11 cellular contexts compared by ENCODE assay signal in the genomic region with DNA sequence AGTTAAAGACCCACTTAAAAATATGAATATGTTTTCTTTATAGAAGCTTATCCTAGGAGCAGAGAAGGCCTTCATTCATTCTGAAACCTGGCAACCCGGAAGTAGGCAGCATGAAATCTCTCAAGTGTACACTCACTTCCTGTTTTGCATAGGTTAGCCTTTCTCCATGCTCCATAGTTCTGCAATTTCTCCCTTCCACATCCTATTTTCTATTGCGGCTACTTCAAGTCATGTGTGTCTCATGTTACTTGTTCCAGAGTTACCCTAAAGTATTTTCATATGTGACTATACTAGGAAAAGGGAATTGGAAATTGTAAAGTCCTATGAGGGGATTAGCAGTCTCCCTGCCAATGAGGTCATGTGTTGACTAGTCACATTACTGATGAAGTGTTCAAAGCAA.
DNase-seq lines count a peak whose midpoint lies in the region; ATAC-seq and TF ChIP-seq lines count a peak whose summit lies in the region.
"Had no signal": no experiment of that assay in that cellular context is flagged by ENCODE, and none has a peak within 500 bp of the region (broad histone marks: within the 10 kb centered on the region; RNA-seq: fewer than 3 reads in every experiment).

No MANE protein-coding gene starts in this region.

- H3K4me3 Mint-ChIP-seq in endodermal cell, result no peak overlapping the region
- H3K4me3 Mint-ChIP-seq: activated CD4-positive, alpha-beta T cell treated with anti-CD3 and anti-CD28 coated beads, Interleukin-2, amount 10 ng/mL, durations not matched to agents 7 days and 5 days had no signal

- 45 to 62% methylated on average over 2 of the region's 2 CpGs for WGBS in esophagus squamous epithelium, 2 donors
- WGBS in endodermal cell (ENCODE audit: insufficient coverage in 1 of 2, insufficient read length in 1 of 2), 2 experiments, result 96 to 100% methylated on average over 1 to 2 of the region's 2 CpGs

- TF ChIP-seq CTCF in A673 (conservative IDR thresholded peaks at IDR 0.05; ENCODE audit: low read depth, low read length) (no peak), esophagus squamous epithelium (IDR thresholded peaks at IDR 0.05) (no peak), endodermal cell (conservative IDR thresholded peaks at IDR 0.05) (no peak)

- no peaks in the 10 kb centered on the region for H3K36me3 Mint-ChIP-seq in endodermal cell (ENCODE audit: low read depth)
- H3K36me3 Mint-ChIP-seq: activated naive CD4-positive, alpha-beta T cell treated with anti-CD3 and anti-CD28 coated beads, Interleukin-2, amount 50 U/mL, for 72 hours had no signal

- no peaks in the 10 kb centered on the region for H3K36me3 ChIP-seq in A673 (ENCODE audit: insufficient read depth, low read length, poor library complexity, severe bottlenecking)
- no peaks in the 10 kb centered on the region for H3K36me3 ChIP-seq in esophagus squamous epithelium
- H3K36me3 ChIP-seq in endodermal cell (ENCODE audit: control insufficient read depth, insufficient read depth, low read length), result no peaks in the 10 kb centered on the region

- H3K4me3 ChIP-seq in A673 (ENCODE audit: low read depth, low read length, poor library complexity, severe bottlenecking) (no peak overlapping the region), esophagus squamous epithelium (no peak overlapping the region), endodermal cell (ENCODE audit: low read length) (no peak overlapping the region)

- H3K4me1 ChIP-seq in A673 (ENCODE audit: insufficient read depth, low read length, poor library complexity, severe bottlenecking), result peaks cover 41% of the 10 kb centered on the region
- H3K4me1 ChIP-seq in esophagus squamous epithelium, result peaks cover 0 to 4% (median 0%) of the 10 kb centered on the region in 3 donors
- peaks cover 5% of the 10 kb centered on the region for H3K4me1 ChIP-seq in endodermal cell (ENCODE audit: control insufficient read depth, insufficient read depth, low read length)

- H3K27ac ChIP-seq in A673 (ENCODE audit: low read depth, low read length, poor library complexity, severe bottlenecking), result peak overlapping the region; percentile 48
- H3K27ac ChIP-seq in esophagus squamous epithelium, result no peak overlapping the region
- no peak overlapping the region for H3K27ac ChIP-seq in endodermal cell (ENCODE audit: low read depth, low read length)

- no peaks in the 10 kb centered on the region for H3K27me3 ChIP-seq in A673 (replicated peaks; ENCODE audit: insufficient read depth, low read depth, low read length, poor library complexity)
- H3K27me3 ChIP-seq in esophagus squamous epithelium, result no peaks in the 10 kb centered on the region
- H3K27me3 ChIP-seq in endodermal cell (ENCODE audit: control insufficient read depth, insufficient read depth, low read length, poor library complexity, severe bottlenecking), result no peaks in the 10 kb centered on the region

- peaks cover 2% of the 10 kb centered on the region for H3K27me3 Mint-ChIP-seq in endodermal cell (ENCODE audit: insufficient read depth)
- H3K27me3 Mint-ChIP-seq: activated CD4-positive, alpha-beta T cell treated with anti-CD3 and anti-CD28 coated beads, Interleukin-2, amount 10 ng/mL, durations not matched to agents 7 days and 5 days had no signal

- BruUV-seq in A673 (replicated peaks; lab: Mats Ljungman, UMichigan), result no TSS peak

- no peaks in the 10 kb centered on the region for H3K9me3 Mint-ChIP-seq in endodermal cell

- H3K9me3 ChIP-seq in A673 (ENCODE audit: low read depth, low read length, poor library complexity, severe bottlenecking) (no peaks in the 10 kb centered on the region), esophagus squamous epithelium (no peaks in the 10 kb centered on the region), endodermal cell (ENCODE audit: control insufficient read depth, low read length) (no peaks in the 10 kb centered on the region)

- peak; percentile 77 for ATAC-seq in GM19043 (IDR thresholded peaks at IDR 0.05; ENCODE audit: low read depth, unreplicated experiment)
- ATAC-seq: activated naive CD4-positive, alpha-beta T cell treated with anti-CD3 and anti-CD28 coated beads, Interleukin-2, amount 50 U/mL, for 72 hours had no signal

- no peak overlapping the region for H3K9ac ChIP-seq in endodermal cell (ENCODE audit: extremely low read depth, low read length, poor library complexity, severe bottlenecking)

- POLR2A ChIA-PET in A673 (lab: Charles Lee; ENCODE audit: low non-redundant PET), result no interaction called here

- no peak overlapping the region for H3K27ac Mint-ChIP-seq in endodermal cell
- H3K27ac Mint-ChIP-seq: activated CD4-positive, alpha-beta T cell treated with anti-CD3 and anti-CD28 coated beads, Interleukin-2, amount 10 ng/mL, durations not matched to agents 7 days and 5 days; activated naive CD4-positive, alpha-beta T cell treated with anti-CD3 and anti-CD28 coated beads, Interleukin-2, amount 50 U/mL, for 72 hours had no signal

- peaks cover 2% of the 10 kb centered on the region for H3K4me1 Mint-ChIP-seq in endodermal cell
- H3K4me1 Mint-ChIP-seq: activated CD4-positive, alpha-beta T cell treated with anti-CD3 and anti-CD28 coated beads, Interleukin-2, amount 10 ng/mL, durations not matched to agents 7 days and 5 days had no signal

- TF ChIP-seq POLR2A in esophagus squamous epithelium (IDR thresholded peaks at IDR 0.05), result no peak

- DNase-seq in A673 (ENCODE audit: low spot score) (peak; percentile 71), Kasumi-1 (lab: John Stamatoyannopoulos, UW) (peak; percentile 57 to 63), globus pallidus (ENCODE audit: low spot score) (peak; percentile 61), esophagus squamous epithelium (lab: John Stamatoyannopoulos, UW) (no peak), KG1 (lab: John Stamatoyannopoulos, UW) (no peak), endodermal cell (no peak), NCI-H2081 (lab: John Stamatoyannopoulos, UW) (no peak)
- DNase-seq: activated CD4-positive, alpha-beta T cell treated with anti-CD3 and anti-CD28 coated beads, Interleukin-2, amount 10 ng/mL, durations not matched to agents 7 days and 5 days; NCI-H1436 had no signal

- intact Hi-C loops in A673 (cut with micrococcal nuclease; ENCODE audit: unreplicated experiment) (no loop called here), esophagus squamous epithelium (cut with DNase I) (no loop called here)

- CTCF ChIA-PET in A673 (lab: Charles Lee), result no interaction called here

Comparison
In these comparisons a context has a peak if more than half of its experiments do, and no peak if none do; other contexts are left out.
1. DNase-seq: peak in A673 (single experiment), Kasumi-1 (2 of 2) and globus pallidus (single experiment); none in esophagus squamous epithelium (single experiment), KG1 (single experiment), endodermal cell (single experiment) and NCI-H2081 (0 of 2).